Comparison of ENCODE assay signal across 16 cellular contexts in genomic region chr3:99984668-99985067, GRCh38.
A peak's percentile ranks its signal among the peaks of the same experiment; 100 is the strongest.
DNase-seq lines count a peak whose midpoint lies in the region; ATAC-seq and TF ChIP-seq lines count a peak whose summit lies in the region.
"Had no signal": no experiment of that assay in that cellular context is flagged by ENCODE, and none has a peak within 500 bp of the region (broad histone marks: within the 10 kb centered on the region; RNA-seq: fewer than 3 reads in every experiment).

No MANE protein-coding gene starts in this region.

- H3K9me3 Mint-ChIP-seq in activated T-cell treated with anti-CD3 and anti-CD28 coated beads, Interleukin-2, amount 50 U/mL, for 72 hours: no peaks in the 10 kb centered on the region
- no peaks in the 10 kb centered on the region for H3K9me3 Mint-ChIP-seq in activated T-cell treated with anti-CD3 and anti-CD28 coated beads, Interleukin-2, amount 50 U/mL, for 4 hours
- H3K9me3 Mint-ChIP-seq in mesothelial cell of epicardium (no peaks in the 10 kb centered on the region), WTC11 (no peaks in the 10 kb centered on the region)
- H3K9me3 Mint-ChIP-seq: CD4-positive, alpha-beta memory T cell; H9 had no signal

- POLR2A ChIA-PET in WTC11 (lab: Charles Lee): interaction anchor here (0.6 kb wide), 1 partner anchor 220 kb away, joined by 3 read pairs; no protein-coding TSS in a partner anchor

- no peaks in the 10 kb centered on the region for H3K4me1 ChIP-seq in thyroid gland
- H3K4me1 ChIP-seq in effector memory CD4-positive, alpha-beta T cell (ENCODE audit: control insufficient read depth, insufficient read depth, low read length, poor library complexity, severe bottlenecking): no peaks in the 10 kb centered on the region
- H3K4me1 ChIP-seq: BLaER1 had no signal

- H3K36me3 Mint-ChIP-seq in activated T-cell treated with anti-CD3 and anti-CD28 coated beads, Interleukin-2, amount 50 U/mL, for 72 hours (ENCODE audit: insufficient read depth in 2 of 2): no peaks in the 10 kb centered on the region
- H3K36me3 Mint-ChIP-seq in activated T-cell treated with anti-CD3 and anti-CD28 coated beads, Interleukin-2, amount 50 U/mL, for 4 hours (ENCODE audit: insufficient read depth): peaks cover 5% of the 10 kb centered on the region
- H3K36me3 Mint-ChIP-seq in mesothelial cell of epicardium (no peaks in the 10 kb centered on the region), WTC11 (no peaks in the 10 kb centered on the region)
- H3K36me3 Mint-ChIP-seq: CD14-positive monocyte had no signal

- H3K27me3 Mint-ChIP-seq in activated T-cell treated with anti-CD3 and anti-CD28 coated beads, Interleukin-2, amount 50 U/mL, for 72 hours (ENCODE audit: low read depth): no peaks in the 10 kb centered on the region
- H3K27me3 Mint-ChIP-seq in activated T-cell treated with anti-CD3 and anti-CD28 coated beads, Interleukin-2, amount 50 U/mL, for 4 hours (ENCODE audit: low read depth): no peaks in the 10 kb centered on the region
- no peaks in the 10 kb centered on the region for H3K27me3 Mint-ChIP-seq in mesothelial cell of epicardium (ENCODE audit: low read depth)
- H3K27me3 Mint-ChIP-seq in WTC11 (ENCODE audit: low read depth): no peaks in the 10 kb centered on the region
- H3K27me3 Mint-ChIP-seq: CD4-positive, alpha-beta memory T cell had no signal

- H3K4me1 Mint-ChIP-seq in activated T-cell treated with anti-CD3 and anti-CD28 coated beads, Interleukin-2, amount 50 U/mL, for 72 hours (ENCODE audit: low read depth): no peaks in the 10 kb centered on the region
- no peaks in the 10 kb centered on the region for H3K4me1 Mint-ChIP-seq in activated T-cell treated with anti-CD3 and anti-CD28 coated beads, Interleukin-2, amount 50 U/mL, for 4 hours (ENCODE audit: low read depth)
- H3K4me1 Mint-ChIP-seq in mesothelial cell of epicardium (peaks cover 18% of the 10 kb centered on the region), WTC11 (peaks cover 10% of the 10 kb centered on the region)
- H3K4me1 Mint-ChIP-seq: CD4-positive, alpha-beta memory T cell had no signal

- no peaks in the 10 kb centered on the region for H3K9me3 ChIP-seq in thyroid gland
- no peaks in the 10 kb centered on the region for H3K9me3 ChIP-seq in effector memory CD4-positive, alpha-beta T cell (ENCODE audit: control insufficient read depth, low read length)
- H3K9me3 ChIP-seq: BLaER1 had no signal

- no peaks in the 10 kb centered on the region for H3K27me3 ChIP-seq in thyroid gland
- no peaks in the 10 kb centered on the region for H3K27me3 ChIP-seq in effector memory CD4-positive, alpha-beta T cell (replicated peaks; ENCODE audit: control insufficient read depth, insufficient read depth, low read length, poor library complexity, severe bottlenecking)
- H3K27me3 ChIP-seq: BLaER1 had no signal

- 86 to 92% methylated on average over 2 of the region's 2 CpGs for WGBS in thyroid gland, 2 donors

- no peak for ATAC-seq in activated T-cell treated with anti-CD3 and anti-CD28 coated beads, Interleukin-2, amount 50 U/mL, for 72 hours (replicated peaks in 1 of 2)
- ATAC-seq in activated T-cell treated with anti-CD3 and anti-CD28 coated beads, Interleukin-2, amount 50 U/mL, for 4 hours: no peak
- ATAC-seq in SK-N-SH treated with all-trans-retinoic acid at 6 μM for 48 hours: peak; percentile 63
- no peak for ATAC-seq in WTC11

- H3K4me3 Mint-ChIP-seq in activated T-cell treated with anti-CD3 and anti-CD28 coated beads, Interleukin-2, amount 50 U/mL, for 72 hours: no peak overlapping the region
- H3K4me3 Mint-ChIP-seq in activated T-cell treated with anti-CD3 and anti-CD28 coated beads, Interleukin-2, amount 50 U/mL, for 4 hours: no peak overlapping the region
- H3K4me3 Mint-ChIP-seq in mesothelial cell of epicardium: no peak overlapping the region
- H3K4me3 Mint-ChIP-seq in WTC11: no peak overlapping the region
- H3K4me3 Mint-ChIP-seq: CD14-positive monocyte; CD4-positive, alpha-beta memory T cell; H9 had no signal

- no peak for TF ChIP-seq POLR2A in thyroid gland (IDR thresholded peaks at IDR 0.05)

- TF ChIP-seq CTCF in mesothelial cell of epicardium (IDR thresholded peaks at IDR 0.05; ENCODE audit: unreplicated experiment): no peak
- no peak for TF ChIP-seq CTCF in thyroid gland (IDR thresholded peaks at IDR 0.05)
- no peak for TF ChIP-seq CTCF in WTC11 (IDR thresholded peaks at IDR 0.05)

- no peaks in the 10 kb centered on the region for H3K36me3 ChIP-seq in thyroid gland
- no peaks in the 10 kb centered on the region for H3K36me3 ChIP-seq in effector memory CD4-positive, alpha-beta T cell (ENCODE audit: control insufficient read depth, insufficient read depth, low read length)
- H3K36me3 ChIP-seq: BLaER1 had no signal

- intact Hi-C loops in thyroid gland (cut with DNase I): no loop called here

- DNase-seq in activated T-cell treated with anti-CD3 and anti-CD28 coated beads, Interleukin-2, amount 50 U/mL, for 72 hours: no peak
- no peak for DNase-seq in activated T-cell treated with anti-CD3 and anti-CD28 coated beads, Interleukin-2, amount 50 U/mL, for 4 hours
- no peak for DNase-seq in mesothelial cell of epicardium (ENCODE audit: low spot score in 2 of 2, unreplicated experiment in 2 of 2)
- no peak for DNase-seq in thyroid gland
- DNase-seq in SW 1271 (lab: John Stamatoyannopoulos, UW): no peak
- DNase-seq in effector memory CD4-positive, alpha-beta T cell: no peak
- no peak for DNase-seq in WTC11 (ENCODE audit: low spot score)
- DNase-seq: 8988T; CD4-positive, alpha-beta memory T cell; DMS153; DMS79; GDM1; H9 had no signal

- CTCF ChIA-PET in WTC11 (lab: Charles Lee): no interaction called here

- H3K27ac ChIP-seq in thyroid gland: no peak overlapping the region
- H3K27ac ChIP-seq in effector memory CD4-positive, alpha-beta T cell (ENCODE audit: insufficient read depth, low read length, poor library complexity, severe bottlenecking): no peak overlapping the region
- H3K27ac ChIP-seq: BLaER1 had no signal

- H3K4me3 ChIP-seq in thyroid gland (replicated peaks in 1 of 3): no peak overlapping the region
- no peak overlapping the region for H3K4me3 ChIP-seq in effector memory CD4-positive, alpha-beta T cell (ENCODE audit: insufficient read depth, low read depth, low read length, poor library complexity, severe bottlenecking)
- H3K4me3 ChIP-seq: BLaER1 had no signal

- H3K27ac Mint-ChIP-seq in activated T-cell treated with anti-CD3 and anti-CD28 coated beads, Interleukin-2, amount 50 U/mL, for 72 hours: peak overlapping the region; percentile 38
- H3K27ac Mint-ChIP-seq in mesothelial cell of epicardium: peak overlapping the region; percentile 68
- H3K27ac Mint-ChIP-seq in WTC11: no peak overlapping the region
- H3K27ac Mint-ChIP-seq: CD14-positive monocyte; CD4-positive, alpha-beta memory T cell; H9 had no signal

TF ChIP-seq in SK-N-SH treated with all-trans-retinoic acid at 6 μM for 48 hours, 23 proteins besides CTCF, POLR2A, EP300 and RAD21 (continues in another document):
- TF ChIP-seq TOX (CRISPR knock-in tag; IDR thresholded peaks at IDR 0.05; ENCODE audit: borderline replicate concordance) (no peak), PPARA (CRISPR knock-in tag; IDR thresholded peaks at IDR 0.05; ENCODE audit: borderline replicate concordance) (no peak), CREB5 (CRISPR knock-in tag; IDR thresholded peaks at IDR 0.05; ENCODE audit: low read depth) (no peak), OSR1 (CRISPR knock-in tag; IDR thresholded peaks at IDR 0.05) (no peak), ESRRG (CRISPR knock-in tag; IDR thresholded peaks at IDR 0.05) (no peak), CSDC2 (CRISPR knock-in tag; IDR thresholded peaks at IDR 0.05) (no peak), ARNTL (CRISPR knock-in tag; IDR thresholded peaks at IDR 0.05; ENCODE audit: borderline replicate concordance, low read depth) (no peak), SNAI2 (CRISPR knock-in tag; IDR thresholded peaks at IDR 0.05) (no peak), ISL1 (CRISPR knock-in tag; IDR thresholded peaks at IDR 0.05) (no peak)

TF ChIP-seq in WTC11, 78 proteins besides CTCF, POLR2A, EP300 and RAD21:
- TF ChIP-seq NR2C2 (CRISPR knock-in tag; IDR thresholded peaks at IDR 0.05): no peak
- TF ChIP-seq NR1H2 (CRISPR knock-in tag; IDR thresholded peaks at IDR 0.05): no peak
- TF ChIP-seq HMGA2 (CRISPR knock-in tag; IDR thresholded peaks at IDR 0.05): no peak
- TF ChIP-seq FOXJ3 (CRISPR knock-in tag; IDR thresholded peaks at IDR 0.05; ENCODE audit: borderline replicate concordance): no peak
- no peak for TF ChIP-seq IRF2 (CRISPR knock-in tag; IDR thresholded peaks at IDR 0.05; ENCODE audit: borderline replicate concordance, low read depth)
- TF ChIP-seq ZNF263 (CRISPR knock-in tag; IDR thresholded peaks at IDR 0.05; ENCODE audit: low read depth): no peak
- TF ChIP-seq E2F5 (CRISPR knock-in tag; IDR thresholded peaks at IDR 0.05): no peak
- TF ChIP-seq ZNF512 (CRISPR knock-in tag; IDR thresholded peaks at IDR 0.05; ENCODE audit: borderline replicate concordance): no peak
